Comparison of ENCODE assay signal across 7 cellular contexts in the genomic region with DNA sequence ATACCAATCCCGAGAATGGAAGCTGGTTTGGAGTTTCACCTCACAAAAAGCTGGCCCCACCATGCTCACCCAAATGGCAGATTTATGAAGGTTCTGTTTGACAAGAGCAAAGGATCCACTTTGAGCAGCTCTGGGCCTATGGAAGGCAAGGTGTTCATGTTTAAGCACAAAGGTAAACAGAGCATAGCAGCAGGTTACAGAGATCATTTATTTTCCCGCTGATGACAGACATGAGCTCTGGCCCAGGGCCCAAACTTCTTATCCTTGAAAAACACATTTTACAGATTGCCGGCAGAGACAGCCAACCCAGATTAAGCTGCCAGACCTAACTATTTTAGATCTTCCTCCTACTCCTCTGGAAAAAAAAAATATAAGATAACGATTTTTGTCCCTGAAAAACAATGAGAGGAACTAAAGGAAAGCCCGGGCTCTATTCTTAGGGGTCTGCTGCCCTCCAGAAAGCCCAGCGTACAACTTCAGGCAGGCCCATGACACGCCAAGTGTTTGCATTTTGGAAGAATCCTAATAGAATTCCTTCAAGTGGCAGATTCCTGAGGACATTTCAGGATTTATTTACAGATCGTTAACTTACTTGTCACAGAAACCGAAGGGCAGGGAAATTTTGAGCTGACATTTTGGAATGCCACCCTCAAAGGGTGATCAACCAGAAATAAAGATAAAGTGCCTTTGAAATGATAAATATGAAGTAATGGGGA. TPM values are rescaled to one million over a fixed set of nuclear protein-coding genes. Genes with fewer than 3 reads are reported as not detected.
DNase-seq lines count a peak whose midpoint lies in the region; ATAC-seq lines count a peak whose summit lies in the region.

No MANE protein-coding gene starts in this region.

- H3K9me3 Mint-ChIP-seq in activated T-helper 17 cell treated with anti-CD3 and anti-CD28 coated beads, Interleukin-2, amount 50 U/mL, for 72 hours: no peaks in the 10 kb centered on the region

- H3K4me1 Mint-ChIP-seq in activated T-helper 17 cell treated with anti-CD3 and anti-CD28 coated beads, Interleukin-2, amount 50 U/mL, for 72 hours: peaks cover 10% of the 10 kb centered on the region

- peak overlapping the region; percentile 76 for H3K4me3 Mint-ChIP-seq in activated T-helper 17 cell treated with anti-CD3 and anti-CD28 coated beads, Interleukin-2, amount 50 U/mL, for 72 hours

- H3K27me3 Mint-ChIP-seq in activated T-helper 17 cell treated with anti-CD3 and anti-CD28 coated beads, Interleukin-2, amount 50 U/mL, for 72 hours: no peaks in the 10 kb centered on the region

- H3K36me3 Mint-ChIP-seq in activated T-helper 17 cell treated with anti-CD3 and anti-CD28 coated beads, Interleukin-2, amount 50 U/mL, for 72 hours (ENCODE audit: low read depth): no peaks in the 10 kb centered on the region

- DNase-seq in NCI-H1436 treated with DMSO at 0.1 percent for 48 hours (lab: John Stamatoyannopoulos, UW) (peak; percentile 51), lung microvascular endothelial cell (ENCODE audit: low read depth in 2 of 2) (peak; percentile 71 to 94), midbrain (lab: John Stamatoyannopoulos, UW) (no peak)

- H3K27ac Mint-ChIP-seq in activated T-helper 17 cell treated with anti-CD3 and anti-CD28 coated beads, Interleukin-2, amount 50 U/mL, for 72 hours: peak overlapping the region; percentile 87

- peak; percentile 2 for ATAC-seq in GM21447 (IDR thresholded peaks at IDR 0.05; ENCODE audit: unreplicated experiment)
- no peak for ATAC-seq in activated T-helper 17 cell treated with anti-CD3 and anti-CD28 coated beads, Interleukin-2, amount 50 U/mL, for 72 hours (replicated peaks)
- no peak for ATAC-seq in GM18870 (IDR thresholded peaks at IDR 0.05; ENCODE audit: unreplicated experiment)
- no peak for ATAC-seq in HG02623 (IDR thresholded peaks at IDR 0.05; ENCODE audit: unreplicated experiment)

RNA-seq across cellular contexts. Expression of a gene that starts 40.0 kb away (rescaled TPM):
- total RNA-seq in activated T-helper 17 cell treated with anti-CD3 and anti-CD28 coated beads, Interleukin-2, amount 50 U/mL, for 72 hours: 10 to 100 TPM; 18.5 to 23.5 TPM
- total RNA-seq in lung microvascular endothelial cell: 71.7 and 75.8 TPM in 2 replicates
